In genomic region chr21:18711662-18712061, GRCh38 we compare ENCODE assay signal across 7 cellular contexts.
"Had no signal": no experiment of that assay in that cellular context is flagged by ENCODE, and none has a peak within 500 bp of the region (broad histone marks: within the 10 kb centered on the region; RNA-seq: fewer than 3 reads in every experiment).

No MANE protein-coding gene starts in this region.

- ATAC-seq: HepG2 had no signal

- H3K27ac ChIP-seq: HL-60, KMS-11 had no signal

- H3K9ac ChIP-seq: KMS-11 had no signal

- DNase-seq: IMR-90, KBM-7, KG1 had no signal

- FAIRE-seq: HepG2, HTR-8/SVneo had no signal

- H3K4me2 ChIP-seq: KMS-11 had no signal
